ENCODE assay signal across 19 cellular contexts in genomic region chr3:99471353-99472323, GRCh38.
DNase-seq lines count a peak whose midpoint lies in the region; ATAC-seq and TF ChIP-seq lines count a peak whose summit lies in the region.
"Had no signal": no experiment of that assay in that cellular context is flagged by ENCODE, and none has a peak within 500 bp of the region (broad histone marks: within the 10 kb centered on the region; RNA-seq: fewer than 3 reads in every experiment).

No MANE protein-coding gene starts in this region.

- H3K27me3 ChIP-seq in MG63 (no peaks in the 10 kb centered on the region), upper lobe of right lung (no peaks in the 10 kb centered on the region)
- H3K27me3 ChIP-seq: thyroid gland had no signal

- H3K36me3 ChIP-seq in MG63 (peaks cover 3% of the 10 kb centered on the region; the same call in 1 of the 2 replicates), upper lobe of right lung (no peaks in the 10 kb centered on the region)
- H3K36me3 ChIP-seq: thyroid gland, WERI-Rb-1 had no signal

- peak; percentile 19 for ATAC-seq in upper lobe of right lung
- ATAC-seq: naive thymus-derived CD4-positive, alpha-beta T cell had no signal

- H3K27ac ChIP-seq in coronary artery (peak overlapping the region; percentile 22 to 70), upper lobe of right lung (no peak overlapping the region)
- H3K27ac ChIP-seq: RWPE1, thyroid gland, WERI-Rb-1 had no signal

- TF ChIP-seq CTCF in coronary artery (IDR thresholded peaks at IDR 0.05) (no peak), upper lobe of right lung (IDR thresholded peaks at IDR 0.05) (no peak)

- H3K4me3 ChIP-seq in MG63 (no peak overlapping the region), coronary artery (no peak overlapping the region), upper lobe of right lung (no peak overlapping the region)
- H3K4me3 ChIP-seq: thyroid gland had no signal

- peak; percentile 83 for DNase-seq in MG63
- DNase-seq in coronary artery (ENCODE audit: low spot score), result no peak
- DNase-seq in medulla oblongata (ENCODE audit: extremely low spot score), result peak; percentile 22
- no peak for DNase-seq in upper lobe of right lung
- no peak for DNase-seq in DMS114 treated with DMSO at 0.1 percent for 48 hours (lab: John Stamatoyannopoulos, UW; ENCODE audit: unreplicated experiment)
- DNase-seq in UCSD-AML1 (lab: John Stamatoyannopoulos, UW; ENCODE audit: unreplicated experiment), result no peak
- DNase-seq in kidney glomerular epithelial cell (lab: John Stamatoyannopoulos, UW), result no peak
- DNase-seq: activated CD4-positive, alpha-beta T cell treated with anti-CD3 and anti-CD28 coated beads, Interleukin-2, amount 50 U/mL, for 1 hour; central memory CD4-positive, alpha-beta T cell; naive thymus-derived CD4-positive, alpha-beta T cell; NCI-H146; NCI-H524; SK-N-SH; stimulated activated CD4-positive, alpha-beta T cell treated with anti-CD3 and anti-CD28 coated beads, Interleukin-4, amount 100 ng/mL, for 24 hours; stimulated activated naive CD4-positive, alpha-beta T cell; T-helper 2 cell; WERI-Rb-1 had no signal

- no peaks in the 10 kb centered on the region for H3K4me1 ChIP-seq in upper lobe of right lung
- H3K4me1 ChIP-seq: thyroid gland had no signal

- no peaks in the 10 kb centered on the region for H3K9me3 ChIP-seq in MG63
- no peaks in the 10 kb centered on the region for H3K9me3 ChIP-seq in upper lobe of right lung
- H3K9me3 ChIP-seq: SK-N-SH, thyroid gland had no signal

- intact Hi-C loops in upper lobe of right lung (cut with DNase I), result no loop called here

Comparison
In these comparisons a context has a peak if more than half of its experiments do, and no peak if none do; other contexts are left out.
1. DNase-seq: peak in MG63 (single experiment) and medulla oblongata (single experiment); none in coronary artery (single experiment), upper lobe of right lung (single experiment), DMS114 treated with DMSO at 0.1 percent for 48 hours (single experiment), UCSD-AML1 (single experiment) and kidney glomerular epithelial cell (single experiment).